In genomic region chrX:119694601-119695534, GRCh38 we compare ENCODE assay signal across 1 cellular context.
TF ChIP-seq lines count a peak whose summit lies in the region.

No MANE protein-coding gene starts in this region.

TF ChIP-seq in GM23338, 12 proteins besides CTCF, POLR2A, EP300 and RAD21:
- TF ChIP-seq STAT1 (IDR thresholded peaks at IDR 0.05; ENCODE audit: unreplicated experiment) (no peak), EZH2phosphoT487 (IDR thresholded peaks at IDR 0.05; ENCODE audit: unreplicated experiment) (no peak), POLR2AphosphoS5 (IDR thresholded peaks at IDR 0.05; ENCODE audit: low read depth) (no peak), CREB1 (CRISPR knock-in tag; IDR thresholded peaks at IDR 0.05; ENCODE audit: low read depth) (no peak), EZH2 (IDR thresholded peaks at IDR 0.05; ENCODE audit: low read depth, unreplicated experiment) (no peak), NANOG (IDR thresholded peaks at IDR 0.05; ENCODE audit: borderline replicate concordance) (no peak), ZNF114 (CRISPR knock-in tag; IDR thresholded peaks at IDR 0.05) (no peak), ZNF331 (CRISPR knock-in tag; IDR thresholded peaks at IDR 0.05; ENCODE audit: low read depth) (no peak), JUNB (IDR thresholded peaks at IDR 0.05; ENCODE audit: unreplicated experiment) (no peak)
- TF ChIP-seq, protein P1, sequence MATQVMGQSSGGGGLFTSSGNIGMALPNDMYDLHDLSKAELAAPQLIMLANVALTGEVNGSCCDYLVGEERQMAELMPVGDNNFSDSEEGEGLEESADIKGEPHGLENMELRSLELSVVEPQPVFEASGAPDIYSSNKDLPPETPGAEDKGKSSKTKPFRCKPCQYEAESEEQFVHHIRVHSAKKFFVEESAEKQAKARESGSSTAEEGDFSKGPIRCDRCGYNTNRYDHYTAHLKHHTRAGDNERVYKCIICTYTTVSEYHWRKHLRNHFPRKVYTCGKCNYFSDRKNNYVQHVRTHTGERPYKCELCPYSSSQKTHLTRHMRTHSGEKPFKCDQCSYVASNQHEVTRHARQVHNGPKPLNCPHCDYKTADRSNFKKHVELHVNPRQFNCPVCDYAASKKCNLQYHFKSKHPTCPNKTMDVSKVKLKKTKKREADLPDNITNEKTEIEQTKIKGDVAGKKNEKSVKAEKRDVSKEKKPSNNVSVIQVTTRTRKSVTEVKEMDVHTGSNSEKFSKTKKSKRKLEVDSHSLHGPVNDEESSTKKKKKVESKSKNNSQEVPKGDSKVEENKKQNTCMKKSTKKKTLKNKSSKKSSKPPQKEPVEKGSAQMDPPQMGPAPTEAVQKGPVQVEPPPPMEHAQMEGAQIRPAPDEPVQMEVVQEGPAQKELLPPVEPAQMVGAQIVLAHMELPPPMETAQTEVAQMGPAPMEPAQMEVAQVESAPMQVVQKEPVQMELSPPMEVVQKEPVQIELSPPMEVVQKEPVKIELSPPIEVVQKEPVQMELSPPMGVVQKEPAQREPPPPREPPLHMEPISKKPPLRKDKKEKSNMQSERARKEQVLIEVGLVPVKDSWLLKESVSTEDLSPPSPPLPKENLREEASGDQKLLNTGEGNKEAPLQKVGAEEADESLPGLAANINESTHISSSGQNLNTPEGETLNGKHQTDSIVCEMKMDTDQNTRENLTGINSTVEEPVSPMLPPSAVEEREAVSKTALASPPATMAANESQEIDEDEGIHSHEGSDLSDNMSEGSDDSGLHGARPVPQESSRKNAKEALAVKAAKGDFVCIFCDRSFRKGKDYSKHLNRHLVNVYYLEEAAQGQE (IDR thresholded peaks at IDR 0.05; ENCODE audit: unreplicated experiment): no peak
- TF ChIP-seq, protein P2, sequence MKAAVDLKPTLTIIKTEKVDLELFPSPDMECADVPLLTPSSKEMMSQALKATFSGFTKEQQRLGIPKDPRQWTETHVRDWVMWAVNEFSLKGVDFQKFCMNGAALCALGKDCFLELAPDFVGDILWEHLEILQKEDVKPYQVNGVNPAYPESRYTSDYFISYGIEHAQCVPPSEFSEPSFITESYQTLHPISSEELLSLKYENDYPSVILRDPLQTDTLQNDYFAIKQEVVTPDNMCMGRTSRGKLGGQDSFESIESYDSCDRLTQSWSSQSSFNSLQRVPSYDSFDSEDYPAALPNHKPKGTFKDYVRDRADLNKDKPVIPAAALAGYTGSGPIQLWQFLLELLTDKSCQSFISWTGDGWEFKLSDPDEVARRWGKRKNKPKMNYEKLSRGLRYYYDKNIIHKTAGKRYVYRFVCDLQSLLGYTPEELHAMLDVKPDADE (IDR thresholded peaks at IDR 0.05): no peak
- TF ChIP-seq, protein P3, sequence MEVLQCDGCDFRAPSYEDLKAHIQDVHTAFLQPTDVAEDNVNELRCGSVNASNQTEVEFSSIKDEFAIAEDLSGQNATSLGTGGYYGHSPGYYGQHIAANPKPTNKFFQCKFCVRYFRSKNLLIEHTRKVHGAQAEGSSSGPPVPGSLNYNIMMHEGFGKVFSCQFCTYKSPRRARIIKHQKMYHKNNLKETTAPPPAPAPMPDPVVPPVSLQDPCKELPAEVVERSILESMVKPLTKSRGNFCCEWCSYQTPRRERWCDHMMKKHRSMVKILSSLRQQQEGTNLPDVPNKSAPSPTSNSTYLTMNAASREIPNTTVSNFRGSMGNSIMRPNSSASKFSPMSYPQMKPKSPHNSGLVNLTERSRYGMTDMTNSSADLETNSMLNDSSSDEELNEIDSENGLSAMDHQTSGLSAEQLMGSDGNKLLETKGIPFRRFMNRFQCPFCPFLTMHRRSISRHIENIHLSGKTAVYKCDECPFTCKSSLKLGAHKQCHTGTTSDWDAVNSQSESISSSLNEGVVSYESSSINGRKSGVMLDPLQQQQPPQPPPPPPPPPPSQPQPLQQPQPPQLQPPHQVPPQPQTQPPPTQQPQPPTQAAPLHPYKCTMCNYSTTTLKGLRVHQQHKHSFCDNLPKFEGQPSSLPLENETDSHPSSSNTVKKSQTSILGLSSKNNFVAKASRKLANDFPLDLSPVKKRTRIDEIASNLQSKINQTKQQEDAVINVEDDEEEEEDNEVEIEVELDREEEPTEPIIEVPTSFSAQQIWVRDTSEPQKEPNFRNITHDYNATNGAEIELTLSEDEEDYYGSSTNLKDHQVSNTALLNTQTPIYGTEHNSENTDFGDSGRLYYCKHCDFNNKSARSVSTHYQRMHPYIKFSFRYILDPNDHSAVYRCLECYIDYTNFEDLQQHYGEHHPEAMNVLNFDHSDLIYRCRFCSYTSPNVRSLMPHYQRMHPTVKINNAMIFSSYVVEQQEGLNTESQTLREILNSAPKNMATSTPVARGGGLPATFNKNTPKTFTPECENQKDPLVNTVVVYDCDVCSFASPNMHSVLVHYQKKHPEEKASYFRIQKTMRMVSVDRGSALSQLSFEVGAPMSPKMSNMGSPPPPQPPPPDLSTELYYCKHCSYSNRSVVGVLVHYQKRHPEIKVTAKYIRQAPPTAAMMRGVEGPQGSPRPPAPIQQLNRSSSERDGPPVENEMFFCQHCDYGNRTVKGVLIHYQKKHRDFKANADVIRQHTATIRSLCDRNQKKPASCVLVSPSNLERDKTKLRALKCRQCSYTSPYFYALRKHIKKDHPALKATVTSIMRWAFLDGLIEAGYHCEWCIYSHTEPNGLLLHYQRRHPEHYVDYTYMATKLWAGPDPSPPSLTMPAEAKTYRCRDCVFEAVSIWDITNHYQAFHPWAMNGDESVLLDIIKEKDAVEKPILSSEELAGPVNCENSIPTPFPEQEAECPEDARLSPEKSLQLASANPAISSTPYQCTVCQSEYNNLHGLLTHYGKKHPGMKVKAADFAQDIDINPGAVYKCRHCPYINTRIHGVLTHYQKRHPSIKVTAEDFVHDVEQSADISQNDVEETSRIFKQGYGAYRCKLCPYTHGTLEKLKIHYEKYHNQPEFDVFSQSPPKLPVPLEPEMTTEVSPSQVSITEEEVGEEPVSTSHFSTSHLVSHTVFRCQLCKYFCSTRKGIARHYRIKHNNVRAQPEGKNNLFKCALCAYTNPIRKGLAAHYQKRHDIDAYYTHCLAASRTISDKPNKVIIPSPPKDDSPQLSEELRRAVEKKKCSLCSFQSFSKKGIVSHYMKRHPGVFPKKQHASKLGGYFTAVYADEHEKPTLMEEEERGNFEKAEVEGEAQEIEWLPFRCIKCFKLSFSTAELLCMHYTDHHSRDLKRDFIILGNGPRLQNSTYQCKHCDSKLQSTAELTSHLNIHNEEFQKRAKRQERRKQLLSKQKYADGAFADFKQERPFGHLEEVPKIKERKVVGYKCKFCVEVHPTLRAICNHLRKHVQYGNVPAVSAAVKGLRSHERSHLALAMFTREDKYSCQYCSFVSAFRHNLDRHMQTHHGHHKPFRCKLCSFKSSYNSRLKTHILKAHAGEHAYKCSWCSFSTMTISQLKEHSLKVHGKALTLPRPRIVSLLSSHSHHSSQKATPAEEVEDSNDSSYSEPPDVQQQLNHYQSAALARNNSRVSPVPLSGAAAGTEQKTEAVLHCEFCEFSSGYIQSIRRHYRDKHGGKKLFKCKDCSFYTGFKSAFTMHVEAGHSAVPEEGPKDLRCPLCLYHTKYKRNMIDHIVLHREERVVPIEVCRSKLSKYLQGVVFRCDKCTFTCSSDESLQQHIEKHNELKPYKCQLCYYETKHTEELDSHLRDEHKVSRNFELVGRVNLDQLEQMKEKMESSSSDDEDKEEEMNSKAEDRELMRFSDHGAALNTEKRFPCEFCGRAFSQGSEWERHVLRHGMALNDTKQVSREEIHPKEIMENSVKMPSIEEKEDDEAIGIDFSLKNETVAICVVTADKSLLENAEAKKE (CRISPR knock-in tag; IDR thresholded peaks at IDR 0.05): no peak
TF ChIP-seq in GM23338: peak in this region for 0.
